In the genomic region with DNA sequence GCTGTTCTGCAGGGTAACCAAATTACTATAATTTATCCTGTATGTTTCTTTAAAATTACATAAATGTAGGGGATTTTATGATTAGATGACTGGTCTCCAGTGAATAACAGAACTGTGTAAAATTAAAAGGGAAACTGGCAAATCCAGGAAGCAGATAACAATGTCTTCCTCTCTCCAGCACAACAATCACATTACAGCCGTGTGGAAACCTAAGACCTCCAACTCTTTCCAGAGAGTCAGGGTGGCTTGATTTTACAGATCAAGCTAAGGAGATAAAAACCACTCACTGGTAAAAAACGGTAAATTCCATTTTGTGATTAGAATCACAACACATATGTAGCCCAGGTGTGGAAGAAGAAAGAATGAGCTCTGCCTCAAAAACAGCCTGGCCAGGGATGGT, we compare ENCODE assay signal across 27 cellular contexts. TPM values are rescaled to one million over a fixed set of nuclear protein-coding genes. Genes with fewer than 3 reads are reported as not detected.
"Had no signal": no experiment of that assay in that cellular context is flagged by ENCODE, and none has a peak within 500 bp of the region (broad histone marks: within the 10 kb centered on the region; RNA-seq: fewer than 3 reads in every experiment).

No MANE protein-coding gene starts in this region.

- H3K9me3 ChIP-seq: colonic mucosa, gastroesophageal sphincter, heart left ventricle, right lobe of liver, suprapubic skin, transverse colon, upper lobe of right lung, uterus had no signal

- H3K4me1 ChIP-seq: colonic mucosa, parathyroid adenoma, right lobe of liver, suprapubic skin, transverse colon, upper lobe of right lung, uterus had no signal

- H3K9ac ChIP-seq: parathyroid adenoma had no signal

- H3K36me3 Mint-ChIP-seq: naive thymus-derived CD8-positive, alpha-beta T cell had no signal

- DNase-seq: colonic mucosa; effector memory CD4-positive, alpha-beta T cell; foreskin fibroblast; heart left ventricle; kidney; mammary epithelial cell; naive thymus-derived CD8-positive, alpha-beta T cell; right lobe of liver; small intestine; stimulated activated CD4-positive, alpha-beta T cell treated with anti-CD3 and anti-CD28 coated beads, Interleukin-15, amount 100 ng/mL, for 24 hours; stimulated activated CD4-positive, alpha-beta T cell treated with anti-CD3 and anti-CD28 coated beads, Interleukin-4, amount 100 ng/mL, for 1 hour; stimulated activated CD8-positive, alpha-beta memory T cell treated with anti-CD3 and anti-CD28 coated beads, Interleukin-4, amount 100 ng/mL, for 48 hours; stimulated activated naive CD4-positive, alpha-beta T cell; stimulated activated naive CD8-positive, alpha-beta T cell treated with anti-CD3 and anti-CD28 coated beads, Interleukin-15, amount 100 ng/mL, for 72 hours; transverse colon; upper lobe of right lung; uterus had no signal

- H3K27me3 ChIP-seq: colonic mucosa, gastroesophageal sphincter, heart left ventricle, hepatocyte, right lobe of liver, suprapubic skin, transverse colon, upper lobe of right lung, uterus had no signal

- H3K36me3 ChIP-seq: colonic mucosa, gastroesophageal sphincter, heart left ventricle, right lobe of liver, suprapubic skin, transverse colon, upper lobe of right lung, uterus had no signal

- H3K4me1 Mint-ChIP-seq: naive thymus-derived CD8-positive, alpha-beta T cell had no signal

- H3K4me2 ChIP-seq: hepatocyte had no signal

- H3K27ac Mint-ChIP-seq: dendritic cell treated with granulocyte-macrophage colony-stimulating factor and Interleukin-4, amounts not matched to agents 40 ng/mL and 50 ng/mL, for 4 days; progenitor cell of endocrine pancreas; stimulated activated naive CD8-positive, alpha-beta T cell treated with anti-CD3 and anti-CD28 coated beads, Interleukin-15, amount 100 ng/mL, for 72 hours had no signal

- ATAC-seq: esophagus mucosa; gastroesophageal sphincter; heart left ventricle; left lobe of liver; naive thymus-derived CD8-positive, alpha-beta T cell; right lobe of liver; stimulated activated naive CD8-positive, alpha-beta T cell treated with anti-CD3 and anti-CD28 coated beads, Interleukin-15, amount 100 ng/mL, for 72 hours; upper lobe of right lung had no signal

- H3K9me3 Mint-ChIP-seq: dendritic cell treated with granulocyte-macrophage colony-stimulating factor and Interleukin-4, amounts not matched to agents 40 ng/mL and 50 ng/mL, for 4 days; naive thymus-derived CD8-positive, alpha-beta T cell; neural crest cell; stimulated activated naive CD8-positive, alpha-beta T cell treated with anti-CD3 and anti-CD28 coated beads, Interleukin-15, amount 100 ng/mL, for 72 hours had no signal

- H3K4me3 ChIP-seq: colonic mucosa, gastroesophageal sphincter, heart left ventricle, hepatocyte, right lobe of liver, suprapubic skin, transverse colon, upper lobe of right lung, uterus had no signal

- H3K4me3 Mint-ChIP-seq: dendritic cell treated with granulocyte-macrophage colony-stimulating factor and Interleukin-4, amounts not matched to agents 40 ng/mL and 50 ng/mL, for 4 days; naive thymus-derived CD8-positive, alpha-beta T cell; neural crest cell; stimulated activated naive CD8-positive, alpha-beta T cell treated with anti-CD3 and anti-CD28 coated beads, Interleukin-15, amount 100 ng/mL, for 72 hours had no signal

- H3K79me2 ChIP-seq: hepatocyte, parathyroid adenoma had no signal

- H3K27ac ChIP-seq: colonic mucosa, epithelial cell of prostate, gastroesophageal sphincter, heart left ventricle, hepatocyte, parathyroid adenoma, right lobe of liver, suprapubic skin, transverse colon, upper lobe of right lung, uterus had no signal

- H3K27me3 Mint-ChIP-seq: progenitor cell of endocrine pancreas had no signal

- H2AFZ ChIP-seq: hepatocyte, parathyroid adenoma had no signal

RNA-seq across cellular contexts. Expression of gene IL17RD, which starts 29.2 kb away (rescaled TPM):
- total RNA-seq: naive thymus-derived CD8-positive, alpha-beta T cell had no signal
- polyA plus RNA-seq: naive thymus-derived CD8-positive, alpha-beta T cell had no signal
